ENCODE assay signal across 1 cellular context in the genomic region with DNA sequence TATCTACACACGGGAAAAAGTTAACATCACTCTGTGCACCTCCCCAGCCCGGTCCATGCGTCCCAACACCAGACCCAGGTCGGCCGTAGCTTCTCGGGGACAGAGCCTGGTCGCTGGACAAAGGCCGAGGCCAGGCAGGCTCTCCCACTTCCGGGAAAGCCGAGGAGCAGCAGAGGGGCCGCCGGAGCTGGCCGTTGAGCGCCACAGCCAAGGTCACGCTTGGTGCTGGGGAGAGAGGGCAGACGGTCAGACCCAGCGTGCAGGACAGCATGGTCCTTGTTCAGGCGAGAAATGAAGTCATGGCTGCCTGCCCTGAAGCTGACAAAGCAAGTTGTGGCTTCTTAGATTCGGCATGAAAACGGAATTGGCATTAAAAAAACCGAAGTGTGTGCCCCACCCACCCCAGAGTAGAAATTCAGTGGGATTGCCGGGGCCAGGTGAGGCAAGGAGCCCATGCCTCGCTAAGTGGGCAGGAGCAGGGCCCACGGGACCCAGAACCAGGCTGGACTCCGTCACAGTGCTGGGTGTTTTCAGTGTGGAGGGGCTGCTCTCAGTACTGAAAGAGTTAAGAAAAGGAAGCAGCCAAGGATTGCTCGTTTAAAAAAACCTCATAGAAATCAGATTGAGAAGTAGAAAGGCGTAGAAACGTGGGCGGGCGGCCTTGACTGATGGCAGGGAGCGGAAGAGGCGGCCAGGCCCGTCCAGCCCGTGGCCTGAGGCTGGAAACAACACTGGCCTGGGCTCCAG.
TF ChIP-seq lines count a peak whose summit lies in the region.

No MANE protein-coding gene starts in this region.

TF ChIP-seq in HepG2, 621 proteins besides CTCF, POLR2A, EP300 and RAD21 (continued from another document and continues in another):
- TF ChIP-seq, protein P1, sequence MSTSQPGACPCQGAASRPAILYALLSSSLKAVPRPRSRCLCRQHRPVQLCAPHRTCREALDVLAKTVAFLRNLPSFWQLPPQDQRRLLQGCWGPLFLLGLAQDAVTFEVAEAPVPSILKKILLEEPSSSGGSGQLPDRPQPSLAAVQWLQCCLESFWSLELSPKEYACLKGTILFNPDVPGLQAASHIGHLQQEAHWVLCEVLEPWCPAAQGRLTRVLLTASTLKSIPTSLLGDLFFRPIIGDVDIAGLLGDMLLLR (CRISPR knock-in tag; IDR thresholded peaks at IDR 0.05) = no peak
- TF ChIP-seq KDM5B (CRISPR knock-in tag; IDR thresholded peaks at IDR 0.05; ENCODE audit: borderline replicate concordance) = peak; percentile 63; the same call in 1 of the 2 replicates
- no peak for TF ChIP-seq DNMT3B (CRISPR knock-in tag; conservative IDR thresholded peaks at IDR 0.05)
- TF ChIP-seq ZNF256 (CRISPR knock-in tag; conservative IDR thresholded peaks at IDR 0.05) = no peak
- TF ChIP-seq, protein P2, sequence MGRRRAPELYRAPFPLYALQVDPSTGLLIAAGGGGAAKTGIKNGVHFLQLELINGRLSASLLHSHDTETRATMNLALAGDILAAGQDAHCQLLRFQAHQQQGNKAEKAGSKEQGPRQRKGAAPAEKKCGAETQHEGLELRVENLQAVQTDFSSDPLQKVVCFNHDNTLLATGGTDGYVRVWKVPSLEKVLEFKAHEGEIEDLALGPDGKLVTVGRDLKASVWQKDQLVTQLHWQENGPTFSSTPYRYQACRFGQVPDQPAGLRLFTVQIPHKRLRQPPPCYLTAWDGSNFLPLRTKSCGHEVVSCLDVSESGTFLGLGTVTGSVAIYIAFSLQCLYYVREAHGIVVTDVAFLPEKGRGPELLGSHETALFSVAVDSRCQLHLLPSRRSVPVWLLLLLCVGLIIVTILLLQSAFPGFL (CRISPR knock-in tag; IDR thresholded peaks at IDR 0.05) = no peak
- no peak for TF ChIP-seq ZNF10 (CRISPR knock-in tag; IDR thresholded peaks at IDR 0.05; ENCODE audit: borderline replicate concordance, low read depth)
- peak; percentile 60 for TF ChIP-seq ZBTB38 (CRISPR knock-in tag; IDR thresholded peaks at IDR 0.05)
- TF ChIP-seq ZNF737 (CRISPR knock-in tag; IDR thresholded peaks at IDR 0.05; ENCODE audit: borderline replicate concordance) = no peak
- TF ChIP-seq ZNF225 (CRISPR knock-in tag; IDR thresholded peaks at IDR 0.05) = no peak
- peak; percentile 87 for TF ChIP-seq REPIN1 (CRISPR knock-in tag; IDR thresholded peaks at IDR 0.05; ENCODE audit: borderline replicate concordance, low read depth)
- TF ChIP-seq SYNCRIP (IDR thresholded peaks at IDR 0.05; ENCODE audit: insufficient read depth, low read depth, low read length) = no peak
- TF ChIP-seq ZNF121 (CRISPR knock-in tag; IDR thresholded peaks at IDR 0.05) = 0 out of 2 replicates have a peak, but pooled peaks have one; percentile 34
- no peak for TF ChIP-seq ZNF660 (CRISPR knock-in tag; IDR thresholded peaks at IDR 0.05; ENCODE audit: borderline replicate concordance, low read depth)
- TF ChIP-seq ATF7-NPFF (CRISPR knock-in tag; IDR thresholded peaks at IDR 0.05; ENCODE audit: low read depth) = 0 out of 2 replicates have a peak, but pooled peaks have one; percentile 35
- peak; percentile 78; the same call in 1 of the 2 replicates for TF ChIP-seq ZNF232 (CRISPR knock-in tag; IDR thresholded peaks at IDR 0.05; ENCODE audit: borderline replicate concordance)
- no peak for TF ChIP-seq EHMT2 (IDR thresholded peaks at IDR 0.05; ENCODE audit: borderline replicate concordance, low read depth, low read length)
- TF ChIP-seq, protein P3, sequence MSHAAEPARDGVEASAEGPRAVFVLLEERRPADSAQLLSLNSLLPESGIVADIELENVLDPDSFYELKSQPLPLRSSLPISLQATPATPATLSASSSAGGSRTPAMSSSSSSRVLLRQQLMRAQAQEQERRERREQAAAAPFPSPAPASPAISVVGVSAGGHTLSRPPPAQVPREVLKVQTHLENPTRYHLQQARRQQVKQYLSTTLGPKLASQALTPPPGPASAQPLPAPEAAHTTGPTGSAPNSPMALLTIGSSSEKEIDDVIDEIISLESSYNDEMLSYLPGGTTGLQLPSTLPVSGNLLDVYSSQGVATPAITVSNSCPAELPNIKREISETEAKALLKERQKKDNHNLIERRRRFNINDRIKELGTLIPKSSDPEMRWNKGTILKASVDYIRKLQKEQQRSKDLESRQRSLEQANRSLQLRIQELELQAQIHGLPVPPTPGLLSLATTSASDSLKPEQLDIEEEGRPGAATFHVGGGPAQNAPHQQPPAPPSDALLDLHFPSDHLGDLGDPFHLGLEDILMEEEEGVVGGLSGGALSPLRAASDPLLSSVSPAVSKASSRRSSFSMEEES (CRISPR knock-in tag; IDR thresholded peaks at IDR 0.05) = peak; percentile 66
- TF ChIP-seq AGO2 (optimal IDR thresholded peaks at IDR 0.05; ENCODE audit: low read depth, low read length) = peak; percentile 61
- no peak for TF ChIP-seq ATRX (CRISPR knock-in tag; IDR thresholded peaks at IDR 0.05; ENCODE audit: borderline replicate concordance)
- no peak for TF ChIP-seq ZNF260 (CRISPR knock-in tag; IDR thresholded peaks at IDR 0.05; ENCODE audit: borderline replicate concordance, low read depth)
- TF ChIP-seq, protein P4, sequence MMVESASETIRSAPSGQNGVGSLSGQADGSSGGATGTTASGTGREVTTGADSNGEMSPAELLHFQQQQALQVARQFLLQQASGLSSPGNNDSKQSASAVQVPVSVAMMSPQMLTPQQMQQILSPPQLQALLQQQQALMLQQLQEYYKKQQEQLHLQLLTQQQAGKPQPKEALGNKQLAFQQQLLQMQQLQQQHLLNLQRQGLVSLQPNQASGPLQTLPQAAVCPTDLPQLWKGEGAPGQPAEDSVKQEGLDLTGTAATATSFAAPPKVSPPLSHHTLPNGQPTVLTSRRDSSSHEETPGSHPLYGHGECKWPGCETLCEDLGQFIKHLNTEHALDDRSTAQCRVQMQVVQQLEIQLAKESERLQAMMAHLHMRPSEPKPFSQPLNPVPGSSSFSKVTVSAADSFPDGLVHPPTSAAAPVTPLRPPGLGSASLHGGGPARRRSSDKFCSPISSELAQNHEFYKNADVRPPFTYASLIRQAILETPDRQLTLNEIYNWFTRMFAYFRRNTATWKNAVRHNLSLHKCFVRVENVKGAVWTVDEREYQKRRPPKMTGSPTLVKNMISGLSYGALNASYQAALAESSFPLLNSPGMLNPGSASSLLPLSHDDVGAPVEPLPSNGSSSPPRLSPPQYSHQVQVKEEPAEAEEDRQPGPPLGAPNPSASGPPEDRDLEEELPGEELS (CRISPR knock-in tag; IDR thresholded peaks at IDR 0.05) = peak; percentile 15; the same call in 1 of the 2 replicates
- TF ChIP-seq NR2F6 (IDR thresholded peaks at IDR 0.05) = no peak
- TF ChIP-seq NR2F6 (CRISPR knock-in tag; IDR thresholded peaks at IDR 0.05) = peak; percentile 82
- TF ChIP-seq, protein P5, sequence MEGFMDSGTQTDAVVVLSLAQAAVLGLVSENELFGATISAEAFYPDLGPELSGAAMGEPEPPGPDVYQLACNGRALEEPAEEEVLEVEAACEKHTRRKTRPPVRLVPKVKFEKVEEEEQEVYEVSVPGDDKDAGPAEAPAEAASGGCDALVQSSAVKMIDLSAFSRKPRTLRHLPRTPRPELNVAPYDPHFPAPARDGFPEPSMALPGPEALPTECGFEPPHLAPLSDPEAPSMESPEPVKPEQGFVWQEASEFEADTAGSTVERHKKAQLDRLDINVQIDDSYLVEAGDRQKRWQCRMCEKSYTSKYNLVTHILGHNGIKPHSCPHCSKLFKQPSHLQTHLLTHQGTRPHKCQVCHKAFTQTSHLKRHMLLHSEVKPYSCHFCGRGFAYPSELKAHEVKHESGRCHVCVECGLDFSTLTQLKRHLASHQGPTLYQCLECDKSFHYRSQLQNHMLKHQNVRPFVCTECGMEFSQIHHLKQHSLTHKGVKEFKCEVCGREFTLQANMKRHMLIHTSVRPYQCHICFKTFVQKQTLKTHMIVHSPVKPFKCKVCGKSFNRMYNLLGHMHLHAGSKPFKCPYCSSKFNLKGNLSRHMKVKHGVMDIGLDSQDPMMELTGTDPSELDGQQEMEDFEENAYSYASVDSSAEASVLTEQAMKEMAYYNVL (CRISPR knock-in tag; IDR thresholded peaks at IDR 0.05; ENCODE audit: borderline replicate concordance) = no peak; the same call in 1 of the 2 replicates
- TF ChIP-seq, protein P6, sequence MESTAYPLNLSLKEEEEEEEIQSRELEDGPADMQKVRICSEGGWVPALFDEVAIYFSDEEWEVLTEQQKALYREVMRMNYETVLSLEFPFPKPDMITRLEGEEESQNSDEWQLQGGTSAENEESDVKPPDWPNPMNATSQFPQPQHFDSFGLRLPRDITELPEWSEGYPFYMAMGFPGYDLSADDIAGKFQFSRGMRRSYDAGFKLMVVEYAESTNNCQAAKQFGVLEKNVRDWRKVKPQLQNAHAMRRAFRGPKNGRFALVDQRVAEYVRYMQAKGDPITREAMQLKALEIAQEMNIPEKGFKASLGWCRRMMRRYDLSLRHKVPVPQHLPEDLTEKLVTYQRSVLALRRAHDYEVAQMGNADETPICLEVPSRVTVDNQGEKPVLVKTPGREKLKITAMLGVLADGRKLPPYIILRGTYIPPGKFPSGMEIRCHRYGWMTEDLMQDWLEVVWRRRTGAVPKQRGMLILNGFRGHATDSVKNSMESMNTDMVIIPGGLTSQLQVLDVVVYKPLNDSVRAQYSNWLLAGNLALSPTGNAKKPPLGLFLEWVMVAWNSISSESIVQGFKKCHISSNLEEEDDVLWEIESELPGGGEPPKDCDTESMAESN (CRISPR knock-in tag; conservative IDR thresholded peaks at IDR 0.05) = no peak; the same call in 1 of the 2 replicates
- TF ChIP-seq SNAPC2 (CRISPR knock-in tag; IDR thresholded peaks at IDR 0.05) = peak; percentile 70; the same call in 1 of the 2 replicates
- TF ChIP-seq, protein P7, sequence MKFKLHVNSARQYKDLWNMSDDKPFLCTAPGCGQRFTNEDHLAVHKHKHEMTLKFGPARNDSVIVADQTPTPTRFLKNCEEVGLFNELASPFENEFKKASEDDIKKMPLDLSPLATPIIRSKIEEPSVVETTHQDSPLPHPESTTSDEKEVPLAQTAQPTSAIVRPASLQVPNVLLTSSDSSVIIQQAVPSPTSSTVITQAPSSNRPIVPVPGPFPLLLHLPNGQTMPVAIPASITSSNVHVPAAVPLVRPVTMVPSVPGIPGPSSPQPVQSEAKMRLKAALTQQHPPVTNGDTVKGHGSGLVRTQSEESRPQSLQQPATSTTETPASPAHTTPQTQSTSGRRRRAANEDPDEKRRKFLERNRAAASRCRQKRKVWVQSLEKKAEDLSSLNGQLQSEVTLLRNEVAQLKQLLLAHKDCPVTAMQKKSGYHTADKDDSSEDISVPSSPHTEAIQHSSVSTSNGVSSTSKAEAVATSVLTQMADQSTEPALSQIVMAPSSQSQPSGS (CRISPR knock-in tag; IDR thresholded peaks at IDR 0.05) = 0 out of 2 replicates have a peak, but pooled peaks have one; percentile 42
- TF ChIP-seq MEF2D (CRISPR knock-in tag; IDR thresholded peaks at IDR 0.05) = peak; percentile 66; the same call in 1 of the 2 replicates
- no peak for TF ChIP-seq ZNF720 (CRISPR knock-in tag; IDR thresholded peaks at IDR 0.05)
- TF ChIP-seq FOXC1 (CRISPR knock-in tag; IDR thresholded peaks at IDR 0.05; ENCODE audit: borderline replicate concordance) = peak; percentile 74; the same call in 1 of the 2 replicates
- TF ChIP-seq ZFYVE20 (CRISPR knock-in tag; IDR thresholded peaks at IDR 0.05; ENCODE audit: borderline replicate concordance, low read depth) = no peak
- TF ChIP-seq ZFY (CRISPR knock-in tag; IDR thresholded peaks at IDR 0.05) = peak; percentile 79
- TF ChIP-seq HOXA7 (CRISPR knock-in tag; IDR thresholded peaks at IDR 0.05) = no peak
- TF ChIP-seq MLLT10 (CRISPR knock-in tag; IDR thresholded peaks at IDR 0.05) = no peak
- no peak for TF ChIP-seq CC2D1A (CRISPR knock-in tag; IDR thresholded peaks at IDR 0.05)
- peak; percentile 54; the same call in 1 of the 2 replicates for TF ChIP-seq ZNF652 (CRISPR knock-in tag; IDR thresholded peaks at IDR 0.05; ENCODE audit: borderline replicate concordance, low read depth)
- TF ChIP-seq, protein P8, sequence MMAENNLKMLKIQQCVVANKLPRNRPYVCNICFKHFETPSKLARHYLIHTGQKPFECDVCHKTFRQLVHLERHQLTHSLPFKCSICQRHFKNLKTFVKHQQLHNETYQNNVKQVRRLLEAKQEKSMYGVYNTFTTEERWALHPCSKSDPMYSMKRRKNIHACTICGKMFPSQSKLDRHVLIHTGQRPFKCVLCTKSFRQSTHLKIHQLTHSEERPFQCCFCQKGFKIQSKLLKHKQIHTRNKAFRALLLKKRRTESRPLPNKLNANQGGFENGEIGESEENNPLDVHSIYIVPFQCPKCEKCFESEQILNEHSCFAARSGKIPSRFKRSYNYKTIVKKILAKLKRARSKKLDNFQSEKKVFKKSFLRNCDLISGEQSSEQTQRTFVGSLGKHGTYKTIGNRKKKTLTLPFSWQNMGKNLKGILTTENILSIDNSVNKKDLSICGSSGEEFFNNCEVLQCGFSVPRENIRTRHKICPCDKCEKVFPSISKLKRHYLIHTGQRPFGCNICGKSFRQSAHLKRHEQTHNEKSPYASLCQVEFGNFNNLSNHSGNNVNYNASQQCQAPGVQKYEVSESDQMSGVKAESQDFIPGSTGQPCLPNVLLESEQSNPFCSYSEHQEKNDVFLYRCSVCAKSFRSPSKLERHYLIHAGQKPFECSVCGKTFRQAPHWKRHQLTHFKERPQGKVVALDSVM (CRISPR knock-in tag; IDR thresholded peaks at IDR 0.05) = no peak
- peak; percentile 81 for TF ChIP-seq SRSF1 (optimal IDR thresholded peaks at IDR 0.05; ENCODE audit: low read depth, low read length)
- TF ChIP-seq RXRB (CRISPR knock-in tag; IDR thresholded peaks at IDR 0.05; ENCODE audit: borderline replicate concordance) = peak; percentile 86
- TF ChIP-seq PHB2 (IDR thresholded peaks at IDR 0.05; ENCODE audit: partially characterized antibody) = no peak
- TF ChIP-seq FOXK1 (CRISPR knock-in tag; IDR thresholded peaks at IDR 0.05; ENCODE audit: borderline replicate concordance, low read depth) = peak; percentile 22; the same call in 1 of the 2 replicates
- TF ChIP-seq ZBTB1 (CRISPR knock-in tag; IDR thresholded peaks at IDR 0.05; ENCODE audit: borderline replicate concordance) = no peak
- peak; percentile 72; the same call in 1 of the 2 replicates for TF ChIP-seq ZNF607 (CRISPR knock-in tag; IDR thresholded peaks at IDR 0.05; ENCODE audit: borderline replicate concordance)
- no peak; the same call in 1 of the 2 replicates for TF ChIP-seq ZNF747 (CRISPR knock-in tag; IDR thresholded peaks at IDR 0.05; ENCODE audit: borderline replicate concordance)
- peak; percentile 35; the same call in 1 of the 2 replicates for TF ChIP-seq BRCA1 (CRISPR knock-in tag; IDR thresholded peaks at IDR 0.05)
- TF ChIP-seq SALL1 (CRISPR knock-in tag; IDR thresholded peaks at IDR 0.05) = peak; percentile 91
- TF ChIP-seq ZNF792 (CRISPR knock-in tag; IDR thresholded peaks at IDR 0.05) = no peak
- TF ChIP-seq KDM4B (CRISPR knock-in tag; IDR thresholded peaks at IDR 0.05) = no peak
- no peak for TF ChIP-seq ZNF562 (CRISPR knock-in tag; IDR thresholded peaks at IDR 0.05; ENCODE audit: borderline replicate concordance)
- no peak; the same call in 1 of the 2 replicates for TF ChIP-seq ZNF83 (CRISPR knock-in tag; IDR thresholded peaks at IDR 0.05; ENCODE audit: borderline replicate concordance)
